16 cellular contexts compared by ENCODE assay signal in the genomic region with DNA sequence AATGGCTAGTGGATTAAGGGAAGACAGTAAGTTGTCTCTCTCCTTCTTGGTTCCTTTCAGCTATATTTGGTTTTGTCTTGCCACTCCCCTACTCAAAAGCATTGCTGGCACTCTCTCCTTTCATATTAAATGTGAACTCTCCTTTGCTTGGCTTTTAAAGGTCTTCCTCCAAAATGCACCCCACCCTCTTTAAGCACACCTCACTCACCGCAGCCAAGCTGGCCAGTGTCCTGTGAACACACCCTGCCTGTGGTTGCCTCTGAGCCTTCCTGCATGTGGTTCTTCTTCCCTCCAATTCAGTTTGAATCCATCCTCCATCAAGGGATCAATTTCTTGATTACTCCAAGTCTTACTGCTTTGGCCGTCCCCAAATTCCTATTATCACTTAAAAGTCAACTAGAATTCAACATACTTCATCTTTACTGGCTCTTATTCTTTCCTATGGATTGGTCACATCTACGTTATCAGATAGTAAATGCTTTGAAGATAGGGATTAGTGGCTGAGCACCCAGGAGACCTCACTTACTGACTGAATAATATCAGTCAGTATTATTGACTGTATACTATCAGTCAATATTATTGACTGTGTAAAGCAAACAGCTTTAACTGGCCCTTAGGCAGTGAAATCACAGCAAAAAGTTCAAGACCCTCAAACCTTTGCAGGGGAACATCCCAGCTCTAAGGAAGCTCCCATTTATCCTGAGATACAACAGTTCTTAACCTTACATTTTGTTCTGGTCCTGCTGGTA. TPM values are rescaled to one million over a fixed set of nuclear protein-coding genes. Genes with fewer than 3 reads are reported as not detected.
DNase-seq lines count a peak whose midpoint lies in the region; ATAC-seq and TF ChIP-seq lines count a peak whose summit lies in the region.
"Had no signal": no experiment of that assay in that cellular context is flagged by ENCODE, and none has a peak within 500 bp of the region (broad histone marks: within the 10 kb centered on the region; RNA-seq: fewer than 3 reads in every experiment).

No MANE protein-coding gene starts in this region.

- H3K27ac Mint-ChIP-seq in activated T-helper 17 cell treated with anti-CD3 and anti-CD28 coated beads, Interleukin-2, amount 50 U/mL, for 72 hours, result peak overlapping the region; percentile 73
- H3K27ac Mint-ChIP-seq in activated CD8-positive, alpha-beta T cell treated with anti-CD3 and anti-CD28 coated beads for 36 hours, result no peak overlapping the region

- peaks cover 0 to 4% of the 10 kb centered on the region in 2 donors for H3K36me3 ChIP-seq in left lung
- H3K36me3 ChIP-seq: ovary had no signal

- no peak for ATAC-seq in activated T-helper 17 cell treated with anti-CD3 and anti-CD28 coated beads, Interleukin-2, amount 50 U/mL, for 72 hours (replicated peaks)
- ATAC-seq in left lung (peak; percentile 36), GM18861 (IDR thresholded peaks at IDR 0.05; ENCODE audit: unreplicated experiment) (no peak)
- no peak for ATAC-seq in activated CD8-positive, alpha-beta T cell treated with anti-CD3 and anti-CD28 coated beads for 36 hours
- ATAC-seq: activated naive CD4-positive, alpha-beta T cell treated with anti-CD3 and anti-CD28 coated beads, Interleukin-2, amount 50 U/mL, for 72 hours had no signal

- H3K4me3 Mint-ChIP-seq in activated T-helper 17 cell treated with anti-CD3 and anti-CD28 coated beads, Interleukin-2, amount 50 U/mL, for 72 hours, result no peak overlapping the region
- H3K4me3 Mint-ChIP-seq in activated CD8-positive, alpha-beta T cell treated with anti-CD3 and anti-CD28 coated beads for 36 hours, result no peak overlapping the region

- intact Hi-C loops in left lung (cut with DNase I), result no loop called here
- intact Hi-C loops in activated CD8-positive, alpha-beta T cell treated with anti-CD3 and anti-CD28 coated beads for 36 hours (cut with micrococcal nuclease), result no loop called here

- no peaks in the 10 kb centered on the region for H3K27me3 ChIP-seq in left lung
- H3K27me3 ChIP-seq: ovary, spleen had no signal

- H3K27ac ChIP-seq in left lung (no peak overlapping the region), temporal lobe (ENCODE audit: low read depth, low read length) (peak overlapping the region; percentile 52)
- H3K27ac ChIP-seq: ovary, spleen had no signal

- CTCF ChIA-PET in activated CD8-positive, alpha-beta T cell treated with anti-CD3 and anti-CD28 coated beads for 36 hours (lab: Charles Lee), result interaction anchor here (0.7 to 5.5 kb wide), 5 partner anchors 12 to 348 kb away, joined by 3 to 44 read pairs (median 3); no protein-coding TSS in a partner anchor

- H3K4me1 ChIP-seq in left lung, result peaks cover 10 to 13% of the 10 kb centered on the region in 2 donors

- DNase-seq in activated CD8-positive, alpha-beta memory T cell treated with anti-CD3 and anti-CD28 coated beads, Interleukin-2, amount 50 U/mL, for 48 hours, result peak; percentile 38
- DNase-seq in activated CD8-positive, alpha-beta memory T cell treated with anti-CD3 and anti-CD28 coated beads, Interleukin-2, amount 50 U/mL, for 4 hours, result no peak
- DNase-seq in left lung (no peak), NCI-H446 (lab: John Stamatoyannopoulos, UW) (no peak)
- DNase-seq in activated CD8-positive, alpha-beta T cell treated with anti-CD3 and anti-CD28 coated beads for 36 hours, result no peak
- DNase-seq: islet precursor cell, NCI-H1436 treated with DMSO at 0.1 percent for 48 hours, NCI-H446 treated with DMSO at 0.1 percent for 48 hours, ovary, spleen had no signal

- POLR2A ChIA-PET in activated CD8-positive, alpha-beta T cell treated with anti-CD3 and anti-CD28 coated beads for 36 hours (lab: Charles Lee), result interaction anchor here (0.5 to 1.1 kb wide), 3 partner anchors 11 to 74 kb away, joined by 3 read pairs; no protein-coding TSS in a partner anchor

- H3K9me3 Mint-ChIP-seq in activated T-helper 17 cell treated with anti-CD3 and anti-CD28 coated beads, Interleukin-2, amount 50 U/mL, for 72 hours, result no peaks in the 10 kb centered on the region
- H3K9me3 Mint-ChIP-seq in activated CD8-positive, alpha-beta T cell treated with anti-CD3 and anti-CD28 coated beads for 36 hours, result no peaks in the 10 kb centered on the region
- H3K9me3 Mint-ChIP-seq: activated naive CD4-positive, alpha-beta T cell treated with anti-CD3 and anti-CD28 coated beads, Interleukin-2, amount 50 U/mL, for 72 hours had no signal

- H3K4me1 Mint-ChIP-seq in activated T-helper 17 cell treated with anti-CD3 and anti-CD28 coated beads, Interleukin-2, amount 50 U/mL, for 72 hours, result peaks cover 24% of the 10 kb centered on the region
- H3K4me1 Mint-ChIP-seq in activated CD8-positive, alpha-beta T cell treated with anti-CD3 and anti-CD28 coated beads for 36 hours (ENCODE audit: low read depth), result peaks cover 40% of the 10 kb centered on the region

- peaks cover 16% of the 10 kb centered on the region for H3K36me3 Mint-ChIP-seq in activated T-helper 17 cell treated with anti-CD3 and anti-CD28 coated beads, Interleukin-2, amount 50 U/mL, for 72 hours (ENCODE audit: low read depth)
- no peaks in the 10 kb centered on the region for H3K36me3 Mint-ChIP-seq in activated CD8-positive, alpha-beta T cell treated with anti-CD3 and anti-CD28 coated beads for 36 hours (ENCODE audit: low read depth)
- H3K36me3 Mint-ChIP-seq: activated naive CD4-positive, alpha-beta T cell treated with anti-CD3 and anti-CD28 coated beads, Interleukin-2, amount 50 U/mL, for 72 hours had no signal

- no peaks in the 10 kb centered on the region for H3K27me3 Mint-ChIP-seq in activated T-helper 17 cell treated with anti-CD3 and anti-CD28 coated beads, Interleukin-2, amount 50 U/mL, for 72 hours
- H3K27me3 Mint-ChIP-seq in activated CD8-positive, alpha-beta T cell treated with anti-CD3 and anti-CD28 coated beads for 36 hours, result no peaks in the 10 kb centered on the region

- no peaks in the 10 kb centered on the region for H3K9me3 ChIP-seq in left lung
- H3K9me3 ChIP-seq: ovary, spleen had no signal

- H3K4me3 ChIP-seq in left lung, result no peak overlapping the region
- H3K4me3 ChIP-seq: ovary, spleen had no signal

- no peak for TF ChIP-seq CTCF in left lung (IDR thresholded peaks at IDR 0.05)
- no peak for TF ChIP-seq CTCF in activated CD8-positive, alpha-beta T cell treated with anti-CD3 and anti-CD28 coated beads for 36 hours (IDR thresholded peaks at IDR 0.05)

RNA-seq across cellular contexts. Expression of a gene that starts 41.6 kb away (rescaled TPM):
- under 1 TPM in 1 of 2 donors, not detected in 1; 0.26 TPM for total RNA-seq in activated T-helper 17 cell treated with anti-CD3 and anti-CD28 coated beads, Interleukin-2, amount 50 U/mL, for 72 hours
- total RNA-seq in left lung (1 to 10 TPM; 3.1 to 6.0 TPM), temporal lobe (not detected)
- total RNA-seq in activated CD8-positive, alpha-beta T cell treated with anti-CD3 and anti-CD28 coated beads for 36 hours, result not detected
- total RNA-seq: G401, SK-MEL-5 had no signal
